Comparison of ENCODE assay signal across 1 cellular context in genomic region chr2:236945431-236946016, GRCh38.
TF ChIP-seq lines count a peak whose summit lies in the region.

No MANE protein-coding gene starts in this region.

TF ChIP-seq in HepG2, 621 proteins besides CTCF, POLR2A, EP300 and RAD21:
- TF ChIP-seq SRSF4 (IDR thresholded peaks at IDR 0.05; ENCODE audit: low read depth, low read length, poor library complexity, severe bottlenecking) (no peak), IRF9 (CRISPR knock-in tag; IDR thresholded peaks at IDR 0.05; ENCODE audit: borderline replicate concordance) (no peak), RNF219 (CRISPR knock-in tag; IDR thresholded peaks at IDR 0.05) (no peak), TEAD2 (CRISPR knock-in tag; IDR thresholded peaks at IDR 0.05) (no peak), HNRNPUL1 (IDR thresholded peaks at IDR 0.05; ENCODE audit: low read depth, low read length) (no peak), ZNF10 (CRISPR knock-in tag; IDR thresholded peaks at IDR 0.05; ENCODE audit: borderline replicate concordance, low read depth) (no peak), UBTF (CRISPR knock-in tag; IDR thresholded peaks at IDR 0.05) (no peak), ZNF800 (CRISPR knock-in tag; IDR thresholded peaks at IDR 0.05) (no peak), IKZF1 (IDR thresholded peaks at IDR 0.05) (no peak), NR0B2 (CRISPR knock-in tag; IDR thresholded peaks at IDR 0.05) (no peak), ZNF577 (CRISPR knock-in tag; IDR thresholded peaks at IDR 0.05; ENCODE audit: borderline replicate concordance, low read depth) (no peak), ZNF652 (CRISPR knock-in tag; IDR thresholded peaks at IDR 0.05; ENCODE audit: borderline replicate concordance, low read depth) (no peak), FOXJ3 (CRISPR knock-in tag; IDR thresholded peaks at IDR 0.05; ENCODE audit: borderline replicate concordance) (no peak), MTF1 (CRISPR knock-in tag; IDR thresholded peaks at IDR 0.05) (no peak)
